ENCODE assay signal across 1 cellular context in genomic region chr3:197958346-197958745, GRCh38.
TF ChIP-seq lines count a peak whose summit lies in the region.

No MANE protein-coding gene starts in this region.

TF ChIP-seq in K562, 482 proteins besides CTCF, POLR2A, EP300 and RAD21 (continued from another document):
- TF ChIP-seq MGA (IDR thresholded peaks at IDR 0.05) = peak; percentile 23; the same call in 1 of the 2 replicates
- TF ChIP-seq ZNF217 (CRISPR knock-in tag; IDR thresholded peaks at IDR 0.05) = no peak
- TF ChIP-seq IRF9 (tag; IDR thresholded peaks at IDR 0.05) = no peak
- no peak for TF ChIP-seq ZBED1 (IDR thresholded peaks at IDR 0.05)
- TF ChIP-seq FOXP1 (CRISPR knock-in tag; IDR thresholded peaks at IDR 0.05) = 0 out of 2 replicates have a peak, but pooled peaks have one; percentile 39
- no peak for TF ChIP-seq NRF1 (conservative IDR thresholded peaks at IDR 0.05 in 1 of 2, IDR thresholded peaks at IDR 0.05 in 1 of 2)
- TF ChIP-seq ZC3H4 (CRISPR knock-in tag; IDR thresholded peaks at IDR 0.05; ENCODE audit: borderline replicate concordance) = no peak
- no peak for TF ChIP-seq CLOCK (CRISPR knock-in tag; IDR thresholded peaks at IDR 0.05; ENCODE audit: borderline replicate concordance)
- no peak for TF ChIP-seq NR0B1 (IDR thresholded peaks at IDR 0.05; ENCODE audit: partially characterized antibody)
- no peak; the same call in none of the 2 replicates for TF ChIP-seq LEF1 (IDR thresholded peaks at IDR 0.05)
- 0 out of 2 replicates have a peak, but pooled peaks have one; percentile 12 for TF ChIP-seq HES1 (IDR thresholded peaks at IDR 0.05; ENCODE audit: low read depth)
- peak in 1 of 2 experiments; percentile 22; a peak in 1 of 4 replicates for TF ChIP-seq FOXA3 (CRISPR knock-in tag; conservative IDR thresholded peaks at IDR 0.05 in 1 of 2, IDR thresholded peaks at IDR 0.05 in 1 of 2)
- TF ChIP-seq NCOR1 (IDR thresholded peaks at IDR 0.05) = no peak
- 0 out of 4 replicates have a peak, but pooled peaks of 1 of the 2 experiments have one; percentile 15 for TF ChIP-seq TBL1XR1 (IDR thresholded peaks at IDR 0.05; ENCODE audit: low read length in 2 of 2)
- no peak for TF ChIP-seq ZNF347 (CRISPR knock-in tag; IDR thresholded peaks at IDR 0.05; ENCODE audit: low read depth)
